8 cellular contexts compared by ENCODE assay signal in genomic region chr5:133423618-133424282, GRCh38.
A peak's percentile ranks its signal among the peaks of the same experiment; 100 is the strongest.
DNase-seq lines count a peak whose midpoint lies in the region; ATAC-seq, FAIRE-seq and TF ChIP-seq lines count a peak whose summit lies in the region.

No MANE protein-coding gene starts in this region.

- in situ Hi-C loops in GM12878 (cut with MboI), result loop anchor here (5.0 kb wide), 1 partner anchor 519 kb away; no protein-coding TSS in a partner anchor

- TF ChIP-seq EP300 in GM12878 (IDR thresholded peaks at IDR 0.05; ENCODE audit: borderline replicate concordance in 1 of 2, control insufficient read depth in 1 of 2, low read depth in 2 of 2, low read length in 2 of 2), result no peak

- CTCF ChIA-PET in GM12878 (lab: Yijun Ruan, JAX), result interaction anchor here (0.6 to 4.0 kb wide), 74 partner anchors 10 to 746 kb away, joined by 3 to 51 read pairs (median 4); no protein-coding TSS in a partner anchor

- H3K4me2 ChIP-seq in GM12878 (ENCODE audit: control insufficient read depth, insufficient read depth), result peak overlapping the region; percentile 19; the same call in 1 of the 2 replicates

- H3K27me3 Mint-ChIP-seq in CD14-positive monocyte (ENCODE audit: low read depth in 3 of 3) (peaks cover 14 to 27% (median 14%) of the 10 kb centered on the region in 3 donors), immature natural killer cell (ENCODE audit: low read depth in 3 of 3) (peaks cover 4 to 5% (median 4%) of the 10 kb centered on the region in 3 donors)

- peak; percentile 65 for TF ChIP-seq RAD21 in GM12878 (IDR thresholded peaks at IDR 0.05; ENCODE audit: insufficient read depth, low read depth, low read length)

- H3K4me1 Mint-ChIP-seq in CD14-positive monocyte, result peaks cover 4% of the 10 kb centered on the region
- no peaks in the 10 kb centered on the region for H3K4me1 Mint-ChIP-seq in immature natural killer cell

- no peaks in the 10 kb centered on the region for H3K36me3 ChIP-seq in GM12878 (ENCODE audit: control insufficient read depth in 2 of 2, insufficient read depth in 2 of 2, low read length in 1 of 2)

- POLR2A ChIA-PET in GM12878 (lab: Charles Lee), result no interaction called here

- no TSS peak for BruUV-seq in GM12878 (replicated peaks; lab: Mats Ljungman, UMichigan)

- H3K36me3 Mint-ChIP-seq in CD14-positive monocyte (no peaks in the 10 kb centered on the region), immature natural killer cell (no peaks in the 10 kb centered on the region)

- no peaks in the 10 kb centered on the region for H3K9me3 ChIP-seq in GM12878 (replicated peaks; ENCODE audit: control insufficient read depth, insufficient read depth, low read length)

- intact Hi-C loops in CD14-positive monocyte (cut with micrococcal nuclease) (loop anchor here (5.0 to 10.0 kb wide), 3 partner anchors 101 to 444 kb away; no protein-coding TSS in a partner anchor), GM12878 (cut with micrococcal nuclease; ENCODE audit: unreplicated experiment) (loop anchor here (1.0 to 5.0 kb wide), 4 partner anchors 37 to 521 kb away; no protein-coding TSS in a partner anchor)

- no peaks in the 10 kb centered on the region; the same call in 1 of the 2 replicates for H4K20me1 ChIP-seq in GM12878 (ENCODE audit: control insufficient read depth, insufficient read depth)

- SMC1A ChIA-PET in GM12878 (lab: Charles Lee; ENCODE audit: uncharacterized antibody, unreplicated experiment), result interaction anchor here (0.6 to 3.0 kb wide), 20 partner anchors 10 to 555 kb away, joined by 3 to 19 read pairs (median 4); no protein-coding TSS in a partner anchor

- peak overlapping the region; percentile 10; the same call in 1 of the 2 replicates for H2AFZ ChIP-seq in GM12878 (ENCODE audit: control insufficient read depth, low read depth, low read length)

- peak overlapping the region in 1 of 2 donors; percentile 12 for H3K4me3 Mint-ChIP-seq in CD14-positive monocyte
- no peak overlapping the region for H3K4me3 Mint-ChIP-seq in immature natural killer cell

- peaks cover 3% of the 10 kb centered on the region in 2 experiments; a peak in 1 of 4 replicates for H3K27me3 ChIP-seq in GM12878 (replicated peaks in 1 of 2; ENCODE audit: control insufficient read depth in 2 of 2, insufficient read depth in 2 of 2, low read length in 1 of 2)

- TF ChIP-seq CTCF in CD14-positive monocyte (IDR thresholded peaks at IDR 0.05) (peak; percentile 90), GM12878 (IDR thresholded peaks at IDR 0.05 in 2 of 3, conservative IDR thresholded peaks at IDR 0.05 in 1 of 3; ENCODE audit: control insufficient read depth in 2 of 3, extremely low read depth in 1 of 3, insufficient read depth in 1 of 3, low read depth in 3 of 3, low read length in 3 of 3) (peak; percentile 87 to 93 (median 91))

- peak overlapping the region in 1 of 7 donors; percentile 29 for H3K27ac Mint-ChIP-seq in CD14-positive monocyte
- H3K27ac Mint-ChIP-seq in immature natural killer cell, result no peak overlapping the region

- DNase-seq in CD14-positive monocyte (ENCODE audit: low spot score), result peak; percentile 76
- DNase-seq in HuH-7 (ENCODE audit: low spot score), result peak; percentile 74
- peak; percentile 63 for DNase-seq in T-helper 9 cell
- peak; percentile 16 for DNase-seq in GM12878 (ENCODE audit: low read depth, low spot score)
- DNase-seq in immature natural killer cell, result peak; percentile 29 to 44 (median 36)
- DNase-seq in stimulated activated CD4-positive, alpha-beta T cell treated with anti-CD3 and anti-CD28 coated beads, Interleukin-1b, Interleukin-23, amount 100 ng/mL, for 4 hours (ENCODE audit: low read depth in 2 of 2), result peak; percentile 55 to 66

- H3K4me3 ChIP-seq in GM12878, result no peak overlapping the region

- H3K27ac ChIP-seq in GM12878 (ENCODE audit: control insufficient read depth, insufficient read depth), result no peak overlapping the region

- WGBS in GM12878 (ENCODE audit: insufficient coverage, insufficient replicate concordance, low lambda C conversion rate, missing lambda C conversion rate), result 12% methylated on average over 30 of the region's 30 CpGs

- no peak for TF ChIP-seq POLR2A in GM12878 (IDR thresholded peaks at IDR 0.05; ENCODE audit: low read depth, low read length)

- RAD21 ChIA-PET in GM12878 (lab: Charles Lee; ENCODE audit: unreplicated experiment), result interaction anchor here (0.6 to 2.0 kb wide), 19 partner anchors 15 to 545 kb away, joined by 3 to 20 read pairs (median 3); partner anchors contain the start of gene C5orf15

- FAIRE-seq in GM12878 (lab: Jason Lieb, UNC), result peak; percentile 83

- H3K9ac ChIP-seq in GM12878 (ENCODE audit: control insufficient read depth, insufficient read depth, low read length), result no peak overlapping the region

- ATAC-seq in GM19351 (IDR thresholded peaks at IDR 0.05; ENCODE audit: unreplicated experiment) (peak; percentile 71), GM12878 (peak; percentile 92), HG03521 (IDR thresholded peaks at IDR 0.05; ENCODE audit: unreplicated experiment) (no peak)

- 0 out of 2 replicates have a peak, but pooled peaks cover 4% of the 10 kb centered on the region for H3K4me1 ChIP-seq in GM12878 (ENCODE audit: control insufficient read depth, insufficient read depth, low read length)

- H3K9me3 Mint-ChIP-seq in CD14-positive monocyte (no peaks in the 10 kb centered on the region), immature natural killer cell (peaks cover 0 to 1% (median 0%) of the 10 kb centered on the region in 6 donors)

- no peaks in the 10 kb centered on the region for H3K79me2 ChIP-seq in GM12878 (ENCODE audit: control insufficient read depth, insufficient read depth, low read length)

TF ChIP-seq in GM12878, 131 proteins besides CTCF, POLR2A, EP300 and RAD21 (continues in another document):
- no peak for TF ChIP-seq SMAD1 (IDR thresholded peaks at IDR 0.05; ENCODE audit: low read depth, partially characterized antibody)
- TF ChIP-seq SREBF2 (IDR thresholded peaks at IDR 0.05; ENCODE audit: low read length), result no peak
- TF ChIP-seq BHLHE40 (IDR thresholded peaks at IDR 0.05; ENCODE audit: borderline replicate concordance in 1 of 2, low read depth in 2 of 2, low read length in 1 of 2), result peak; percentile 98 to 99
- TF ChIP-seq NKRF (conservative IDR thresholded peaks at IDR 0.05), result no peak
- no peak for TF ChIP-seq NBN (IDR thresholded peaks at IDR 0.05)
- TF ChIP-seq MAX (IDR thresholded peaks at IDR 0.05; ENCODE audit: low read depth, low read length), result peak; percentile 29; the same call in 1 of the 2 replicates
- TF ChIP-seq EED (IDR thresholded peaks at IDR 0.05; ENCODE audit: low read depth), result no peak
- TF ChIP-seq RCOR1 (conservative IDR thresholded peaks at IDR 0.05; ENCODE audit: low read depth, low read length), result no peak
- TF ChIP-seq PKNOX1 (IDR thresholded peaks at IDR 0.05), result no peak
- no peak for TF ChIP-seq SMAD5 (IDR thresholded peaks at IDR 0.05; ENCODE audit: low read depth)
- TF ChIP-seq FOS (IDR thresholded peaks at IDR 0.05; ENCODE audit: borderline replicate concordance, extremely low read depth, insufficient read length), result no peak
- no peak for TF ChIP-seq RELB (IDR thresholded peaks at IDR 0.05; ENCODE audit: low read depth)
- TF ChIP-seq NR2F1 (conservative IDR thresholded peaks at IDR 0.05), result peak; percentile 100
- no peak for TF ChIP-seq YBX1 (IDR thresholded peaks at IDR 0.05)
- TF ChIP-seq NR2C1 (IDR thresholded peaks at IDR 0.05), result peak; percentile 81
- TF ChIP-seq SUPT20H (IDR thresholded peaks at IDR 0.05; ENCODE audit: borderline replicate concordance, control insufficient read depth, low read depth, low read length), result no peak
- TF ChIP-seq ZNF207 (IDR thresholded peaks at IDR 0.05; ENCODE audit: borderline replicate concordance), result no peak
- no peak for TF ChIP-seq MYB (IDR thresholded peaks at IDR 0.05; ENCODE audit: borderline replicate concordance, low read depth, low read length)

Comparison
In these comparisons a context has a peak if more than half of its experiments do, and no peak if none do; other contexts are left out.
1. DNase-seq: peak in every context shown above with its lines; median percentile 76 in CD14-positive monocyte; 74 in HuH-7; 63 in T-helper 9 cell; 60 in stimulated activated CD4-positive, alpha-beta T cell treated with anti-CD3 and anti-CD28 coated beads, Interleukin-1b, Interleukin-23, amount 100 ng/mL, for 4 hours; 36 in immature natural killer cell; 16 in GM12878.